ENCODE assay signal across 16 cellular contexts in the genomic region with DNA sequence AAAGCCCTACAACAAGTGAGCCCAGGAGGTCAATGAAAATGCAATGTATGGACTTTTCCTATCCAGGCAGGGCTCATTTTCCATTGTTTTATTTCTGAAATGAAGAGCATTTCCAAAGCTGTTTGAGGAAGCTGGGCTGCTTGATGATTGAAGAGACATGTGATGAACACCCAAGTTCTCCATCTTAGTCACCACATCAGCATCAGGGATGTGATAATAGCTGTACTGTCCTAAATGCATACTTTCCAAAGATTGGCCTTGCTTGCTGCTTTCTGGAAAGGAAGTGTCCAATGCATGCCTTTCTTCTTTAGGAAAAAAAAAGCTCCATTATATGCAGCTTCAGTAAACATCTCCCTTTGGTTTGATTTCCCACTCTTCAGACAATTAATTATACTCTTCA.
DNase-seq lines count a peak whose midpoint lies in the region; ATAC-seq, FAIRE-seq and TF ChIP-seq lines count a peak whose summit lies in the region.
"Had no signal": no experiment of that assay in that cellular context is flagged by ENCODE, and none has a peak within 500 bp of the region (broad histone marks: within the 10 kb centered on the region; RNA-seq: fewer than 3 reads in every experiment).

No MANE protein-coding gene starts in this region.

- no peak overlapping the region for H3K4me2 ChIP-seq in endothelial cell of umbilical vein (ENCODE audit: insufficient read depth, low read length)

- H3K4me1 ChIP-seq in endothelial cell of umbilical vein (ENCODE audit: control insufficient read depth, extremely low read depth, insufficient read depth, low read length) = peaks cover 24% of the 10 kb centered on the region
- H3K4me1 ChIP-seq: esophagus muscularis mucosa had no signal

- H3K9me3 ChIP-seq in endothelial cell of umbilical vein (replicated peaks; ENCODE audit: control insufficient read depth, insufficient read depth, low read length) = no peaks in the 10 kb centered on the region
- H3K9me3 ChIP-seq: tibial artery had no signal

- no peaks in the 10 kb centered on the region for H3K27me3 ChIP-seq in endothelial cell of umbilical vein (ENCODE audit: control insufficient read depth in 2 of 2, insufficient read depth in 2 of 2, low read length in 2 of 2)
- H3K27me3 ChIP-seq: tibial artery had no signal

- intact Hi-C loops in endothelial cell of umbilical vein (cut with micrococcal nuclease) = loop anchor here (10.0 kb wide), 1 partner anchor 430 kb away; the partner anchor contains the start of gene RUNX1

- TF ChIP-seq CTCF in endothelial cell of umbilical vein (IDR thresholded peaks at IDR 0.05; ENCODE audit: extremely low read depth in 1 of 2, insufficient read depth in 1 of 2, low read depth in 1 of 2, low read length in 2 of 2) (no peak), nephron progenitor cell (IDR thresholded peaks at IDR 0.05) (no peak)

- H3K4me1 Mint-ChIP-seq in nephron progenitor cell = peaks cover 16% of the 10 kb centered on the region

- H3K27me3 Mint-ChIP-seq in nephron progenitor cell (ENCODE audit: low read depth, poor library complexity) = peaks cover 2% of the 10 kb centered on the region

- no peak overlapping the region for H3K4me3 Mint-ChIP-seq in nephron progenitor cell

- no peak overlapping the region for H3K27ac ChIP-seq in endothelial cell of umbilical vein (ENCODE audit: insufficient read depth, low read depth, low read length)
- H3K27ac ChIP-seq: esophagus muscularis mucosa, tibial artery had no signal

- no peak for TF ChIP-seq POLR2A in endothelial cell of umbilical vein (IDR thresholded peaks at IDR 0.05; ENCODE audit: low read depth, low read length)

- no peaks in the 10 kb centered on the region for H3K36me3 Mint-ChIP-seq in nephron progenitor cell (ENCODE audit: low read depth)

- no peaks in the 10 kb centered on the region for H3K79me2 ChIP-seq in endothelial cell of umbilical vein (ENCODE audit: control insufficient read depth, insufficient read depth, low read length)

- peaks cover 15% of the 10 kb centered on the region for H3K9me3 Mint-ChIP-seq in nephron progenitor cell

- dilution Hi-C loops in endothelial cell of umbilical vein (cut with MboI; ENCODE audit: extremely low pct_ligation_motif_present, low sequenced_read_pairs) = no loop called here

- no TSS peak for BruUV-seq in endothelial cell of umbilical vein (replicated peaks; lab: Mats Ljungman, UMichigan)

- DNase-seq in GM03348 (ENCODE audit: low spot score) (peak; percentile 23), NOMO-1 treated with DMSO at 0.1 percent for 48 hours (lab: John Stamatoyannopoulos, UW; ENCODE audit: unreplicated experiment) (peak; percentile 35), endothelial cell of umbilical vein (ENCODE audit: low read depth, low spot score) (peak; percentile 18), pons (ENCODE audit: low spot score) (peak; percentile 73), nephron progenitor cell (no peak), RPMI8226 (no peak)
- DNase-seq: activated CD4-positive, alpha-beta T cell treated with anti-CD3 and anti-CD28 coated beads, Interleukin-2, amount 50 U/mL, for 1 hour; immature natural killer cell; NCI-H1694; NCI-H774; T-cell; tibial artery had no signal

- H3K4me3 ChIP-seq in endothelial cell of umbilical vein (replicated peaks in 1 of 3; ENCODE audit: insufficient read depth in 1 of 3, low read depth in 1 of 3, low read length in 3 of 3) = no peak overlapping the region
- H3K4me3 ChIP-seq: esophagus muscularis mucosa, tibial artery had no signal

- H3K9ac ChIP-seq in endothelial cell of umbilical vein (replicated peaks; ENCODE audit: extremely low read depth, insufficient read depth, low read length) = no peak overlapping the region

- H3K36me3 ChIP-seq in endothelial cell of umbilical vein (ENCODE audit: control insufficient read depth in 2 of 2, extremely low read depth in 1 of 2, insufficient read depth in 2 of 2, low read length in 2 of 2) = no peaks in the 10 kb centered on the region
- H3K36me3 ChIP-seq: esophagus muscularis mucosa, tibial artery had no signal

- H3K27ac Mint-ChIP-seq in nephron progenitor cell = no peak overlapping the region

- peak; percentile 12 for FAIRE-seq in endothelial cell of umbilical vein (lab: Jason Lieb, UNC)
- FAIRE-seq: GM12891 had no signal

- no peak for ATAC-seq in HG03432 (IDR thresholded peaks at IDR 0.05; ENCODE audit: unreplicated experiment)
- ATAC-seq: HCT116 had no signal

- H4K20me1 ChIP-seq in endothelial cell of umbilical vein (replicated peaks; ENCODE audit: control insufficient read depth, extremely low read depth, insufficient read depth, low read length) = no peaks in the 10 kb centered on the region

- H2AFZ ChIP-seq in endothelial cell of umbilical vein (ENCODE audit: low read depth, low read length) = no peak overlapping the region

- CTCF ChIA-PET in endothelial cell of umbilical vein (lab: Charles Lee) = interaction anchor here (1.2 to 1.6 kb wide), 2 partner anchors 12 to 37 kb away, joined by 3 to 4 read pairs; no protein-coding TSS in a partner anchor

- POLR2A ChIA-PET in endothelial cell of umbilical vein (lab: Charles Lee) = no interaction called here

- no peaks in the 10 kb centered on the region for H3K9me1 ChIP-seq in endothelial cell of umbilical vein (replicated peaks; ENCODE audit: control insufficient read depth, extremely low read depth, insufficient read depth, low read length)

TF ChIP-seq in endothelial cell of umbilical vein, 7 proteins besides CTCF, POLR2A, EP300 and RAD21:
- no peak for TF ChIP-seq GATA2 (IDR thresholded peaks at IDR 0.05; ENCODE audit: insufficient read depth, insufficient read length, low read depth, low read length)
- TF ChIP-seq, protein P1, sequence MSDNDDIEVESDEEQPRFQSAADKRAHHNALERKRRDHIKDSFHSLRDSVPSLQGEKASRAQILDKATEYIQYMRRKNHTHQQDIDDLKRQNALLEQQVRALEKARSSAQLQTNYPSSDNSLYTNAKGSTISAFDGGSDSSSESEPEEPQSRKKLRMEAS (IDR thresholded peaks at IDR 0.05; ENCODE audit: insufficient read depth, insufficient read length) = no peak
- no peak for TF ChIP-seq FOS (IDR thresholded peaks at IDR 0.05; ENCODE audit: borderline replicate concordance, insufficient read depth, low read length)
- no peak for TF ChIP-seq MYC (IDR thresholded peaks at IDR 0.05; ENCODE audit: low read depth, low read length)
- TF ChIP-seq JUN (IDR thresholded peaks at IDR 0.05; ENCODE audit: borderline replicate concordance, insufficient read depth, insufficient read length, low read depth) = no peak
- no peak for TF ChIP-seq POLR2AphosphoS5 (IDR thresholded peaks at IDR 0.05; ENCODE audit: insufficient read depth, low read depth, low read length)
- no peak for TF ChIP-seq EZH2 (IDR thresholded peaks at IDR 0.05; ENCODE audit: borderline replicate concordance, low read depth, low read length, severe bottlenecking)
TF ChIP-seq in endothelial cell of umbilical vein: peak in this region for 0.

Comparison
In these comparisons a context has a peak if more than half of its experiments do, and no peak if none do; other contexts are left out.
1. DNase-seq: peak in GM03348 (single experiment), NOMO-1 treated with DMSO at 0.1 percent for 48 hours (single experiment), endothelial cell of umbilical vein (single experiment) and pons (single experiment); none in nephron progenitor cell (single experiment) and RPMI8226 (single experiment).